In genomic region chr16:56918467-56919012, GRCh38 we compare ENCODE assay signal across 22 cellular contexts. TPM values are rescaled to one million over a fixed set of nuclear protein-coding genes. Genes with fewer than 3 reads are reported as not detected.
DNase-seq lines count a peak whose midpoint lies in the region; ATAC-seq and TF ChIP-seq lines count a peak whose summit lies in the region.
"Had no signal": no experiment of that assay in that cellular context is flagged by ENCODE, and none has a peak within 500 bp of the region (broad histone marks: within the 10 kb centered on the region; RNA-seq: fewer than 3 reads in every experiment).

No MANE protein-coding gene starts in this region.

- no TSS peak for BruUV-seq in OCI-LY7 (replicated peaks; lab: Mats Ljungman, UMichigan)

- H3K4me3 ChIP-seq in GM23338 (no peak overlapping the region), OCI-LY7 (ENCODE audit: low read depth, low read length, poor library complexity, severe bottlenecking) (no peak overlapping the region), prostate gland (no peak overlapping the region)
- H3K4me3 ChIP-seq: ascending aorta, lower lobe of right lung had no signal

- no peak overlapping the region for H3K4me3 Mint-ChIP-seq in GM23338
- H3K4me3 Mint-ChIP-seq in glutamatergic neuron (ENCODE audit: unreplicated experiment) = no peak overlapping the region
- H3K4me3 Mint-ChIP-seq: activated CD8-positive, alpha-beta memory T cell treated with anti-CD3 and anti-CD28 coated beads, Interleukin-2, amount 10 ng/mL, durations not matched to agents 7 days and 5 days; CD4-positive, alpha-beta T cell; central memory CD8-positive, alpha-beta T cell; H9 had no signal

- no peak overlapping the region for H3K27ac Mint-ChIP-seq in GM23338
- no peak overlapping the region for H3K27ac Mint-ChIP-seq in glutamatergic neuron (ENCODE audit: unreplicated experiment)
- H3K27ac Mint-ChIP-seq: activated CD8-positive, alpha-beta memory T cell treated with anti-CD3 and anti-CD28 coated beads, Interleukin-2, amount 10 ng/mL, durations not matched to agents 7 days and 5 days; CD4-positive, alpha-beta T cell had no signal

- no peak overlapping the region for H3K4me2 ChIP-seq in GM23338
- peak overlapping the region; percentile 84 for H3K4me2 ChIP-seq in OCI-LY7 (ENCODE audit: low read length)

- no peaks in the 10 kb centered on the region for H4K20me1 ChIP-seq in GM23338 (replicated peaks; ENCODE audit: insufficient read depth)
- no peaks in the 10 kb centered on the region for H4K20me1 ChIP-seq in OCI-LY7 (ENCODE audit: insufficient read depth, low read length)

- H3K9me3 Mint-ChIP-seq in GM23338 = no peaks in the 10 kb centered on the region
- no peaks in the 10 kb centered on the region for H3K9me3 Mint-ChIP-seq in glutamatergic neuron (ENCODE audit: unreplicated experiment)
- H3K9me3 Mint-ChIP-seq: CD4-positive, alpha-beta T cell; central memory CD8-positive, alpha-beta T cell had no signal

- no peaks in the 10 kb centered on the region for H3K9me3 ChIP-seq in OCI-LY7 (ENCODE audit: low read length)
- no peaks in the 10 kb centered on the region for H3K9me3 ChIP-seq in prostate gland
- H3K9me3 ChIP-seq: ascending aorta, lower lobe of right lung had no signal

- H3K4me1 ChIP-seq in GM23338 (ENCODE audit: insufficient read depth) = no peaks in the 10 kb centered on the region
- H3K4me1 ChIP-seq in OCI-LY7 (ENCODE audit: insufficient read depth, low read length, poor library complexity, severe bottlenecking) = peaks cover 75% of the 10 kb centered on the region
- peaks cover 44% of the 10 kb centered on the region for H3K4me1 ChIP-seq in prostate gland (replicated peaks)

- CTCF ChIA-PET in OCI-LY7 (lab: Charles Lee; ENCODE audit: unreplicated experiment) = interaction anchor here (1.3 kb wide), 1 partner anchor 12 kb away, joined by 10 read pairs; the partner anchor contains the start of gene HERPUD1

- POLR2A ChIA-PET in OCI-LY7 (lab: Charles Lee) = interaction anchor here (0.7 to 13.5 kb wide), 8 partner anchors 9 to 191 kb away, joined by 4 to 256 read pairs (median 5); partner anchors contain the start of gene HERPUD1

- no peaks in the 10 kb centered on the region for H3K27me3 ChIP-seq in GM23338 (ENCODE audit: insufficient read depth)
- H3K27me3 ChIP-seq in prostate gland (replicated peaks; ENCODE audit: insufficient read depth) = no peaks in the 10 kb centered on the region
- H3K27me3 ChIP-seq: ascending aorta, foreskin keratinocyte had no signal

- H3K27ac ChIP-seq in GM23338 (ENCODE audit: low read depth) (no peak overlapping the region), OCI-LY7 (ENCODE audit: low read depth, low read length, poor library complexity, severe bottlenecking) (peak overlapping the region; percentile 92), prostate gland (peak overlapping the region; percentile 94 to 95)
- H3K27ac ChIP-seq: ascending aorta, foreskin keratinocyte, lower lobe of right lung had no signal

- 0 out of 2 replicates have a peak overlapping the region, but pooled peaks have one; percentile 32 for H2AFZ ChIP-seq in GM23338
- H2AFZ ChIP-seq in OCI-LY7 (ENCODE audit: low read length) = peak overlapping the region; percentile 80

- DNase-seq in GM23338 (ENCODE audit: low spot score) = no peak
- no peak for DNase-seq in OCI-LY7 (ENCODE audit: low spot score)
- DNase-seq in iris pigment epithelial cell (ENCODE audit: low read depth) = peak; percentile 25
- no peak for DNase-seq in prostate gland (ENCODE audit: low spot score)
- DNase-seq in glutamatergic neuron = no peak
- DNase-seq: activated CD4-positive, alpha-beta T cell treated with anti-CD3 and anti-CD28 coated beads for 1 hour; activated CD8-positive, alpha-beta memory T cell treated with anti-CD3 and anti-CD28 coated beads, Interleukin-2, amount 10 ng/mL, durations not matched to agents 7 days and 5 days; activated naive CD4-positive, alpha-beta T cell treated with anti-CD3 and anti-CD28 coated beads, Interleukin-2, amount 50 U/mL, for 16 hours; CD4-positive, alpha-beta T cell; H9; hippocampal formation; islet precursor cell; KBM-7; lower lobe of right lung; NCI-H524; occipital lobe had no signal

- ATAC-seq in GM23338 = no peak
- no peak for ATAC-seq in HG03460 (IDR thresholded peaks at IDR 0.05; ENCODE audit: unreplicated experiment)
- ATAC-seq in HG03039 (IDR thresholded peaks at IDR 0.05; ENCODE audit: unreplicated experiment) = no peak
- ATAC-seq: activated CD8-positive, alpha-beta memory T cell treated with anti-CD3 and anti-CD28 coated beads, Interleukin-2, amount 10 ng/mL, durations not matched to agents 7 days and 5 days; lower lobe of right lung had no signal

- intact Hi-C loops in OCI-LY7 (cut with micrococcal nuclease; ENCODE audit: unreplicated experiment) = no loop called here
- intact Hi-C loops in prostate gland (cut with DNase I) = loop anchor here (10.0 kb wide), 1 partner anchor 56 kb away; no protein-coding TSS in a partner anchor

- TF ChIP-seq CTCF in GM23338 (conservative IDR thresholded peaks at IDR 0.05; ENCODE audit: low read depth in 2 of 2) (no peak), OCI-LY7 (conservative IDR thresholded peaks at IDR 0.05; ENCODE audit: low read length) (no peak), prostate gland (IDR thresholded peaks at IDR 0.05) (no peak), glutamatergic neuron (IDR thresholded peaks at IDR 0.05; ENCODE audit: partially characterized antibody, unreplicated experiment) (no peak)

- peaks cover 13% of the 10 kb centered on the region for H3K27me3 Mint-ChIP-seq in GM23338 (ENCODE audit: insufficient read depth, low read depth, poor library complexity)
- peaks cover 2% of the 10 kb centered on the region for H3K27me3 Mint-ChIP-seq in glutamatergic neuron (ENCODE audit: unreplicated experiment)
- H3K27me3 Mint-ChIP-seq: CD4-positive, alpha-beta T cell; central memory CD8-positive, alpha-beta T cell had no signal

- no peak for TF ChIP-seq POLR2A in prostate gland (IDR thresholded peaks at IDR 0.05)

- H3K36me3 Mint-ChIP-seq in GM23338 (ENCODE audit: low read depth) = no peaks in the 10 kb centered on the region
- H3K36me3 Mint-ChIP-seq in glutamatergic neuron (ENCODE audit: unreplicated experiment) = no peaks in the 10 kb centered on the region

- H3K79me2 ChIP-seq in GM23338 (replicated peaks; ENCODE audit: insufficient read depth) (no peaks in the 10 kb centered on the region), OCI-LY7 (ENCODE audit: insufficient read depth, low read depth, low read length) (no peaks in the 10 kb centered on the region)

- H3K4me1 Mint-ChIP-seq in GM23338 = no peaks in the 10 kb centered on the region; the same call in 2 of the 3 replicates
- no peaks in the 10 kb centered on the region for H3K4me1 Mint-ChIP-seq in glutamatergic neuron (ENCODE audit: low read depth, unreplicated experiment)

- WGBS in prostate gland = 91% methylated on average over 12 of the region's 12 CpGs

- no peaks in the 10 kb centered on the region for H3F3A ChIP-seq in GM23338 (replicated peaks; ENCODE audit: low read depth)

- H3K9me2 ChIP-seq in GM23338 (ENCODE audit: insufficient read depth) (no peaks in the 10 kb centered on the region), OCI-LY7 (ENCODE audit: insufficient read depth, low read length) (no peaks in the 10 kb centered on the region)

- H3K36me3 ChIP-seq in GM23338 (ENCODE audit: insufficient read depth) = no peaks in the 10 kb centered on the region
- H3K36me3 ChIP-seq in OCI-LY7 (ENCODE audit: insufficient read depth, low read length) = no peaks in the 10 kb centered on the region
- no peaks in the 10 kb centered on the region for H3K36me3 ChIP-seq in prostate gland
- H3K36me3 ChIP-seq: ascending aorta, lower lobe of right lung had no signal

TF ChIP-seq in GM23338, 12 proteins besides CTCF, POLR2A, EP300 and RAD21 (continues in another document):
- TF ChIP-seq POLR2AphosphoS5 (IDR thresholded peaks at IDR 0.05; ENCODE audit: low read depth) (no peak), EZH2 (IDR thresholded peaks at IDR 0.05; ENCODE audit: low read depth, unreplicated experiment) (no peak), NANOG (IDR thresholded peaks at IDR 0.05; ENCODE audit: borderline replicate concordance) (no peak), STAT1 (IDR thresholded peaks at IDR 0.05; ENCODE audit: unreplicated experiment) (no peak)
- TF ChIP-seq, protein P1, sequence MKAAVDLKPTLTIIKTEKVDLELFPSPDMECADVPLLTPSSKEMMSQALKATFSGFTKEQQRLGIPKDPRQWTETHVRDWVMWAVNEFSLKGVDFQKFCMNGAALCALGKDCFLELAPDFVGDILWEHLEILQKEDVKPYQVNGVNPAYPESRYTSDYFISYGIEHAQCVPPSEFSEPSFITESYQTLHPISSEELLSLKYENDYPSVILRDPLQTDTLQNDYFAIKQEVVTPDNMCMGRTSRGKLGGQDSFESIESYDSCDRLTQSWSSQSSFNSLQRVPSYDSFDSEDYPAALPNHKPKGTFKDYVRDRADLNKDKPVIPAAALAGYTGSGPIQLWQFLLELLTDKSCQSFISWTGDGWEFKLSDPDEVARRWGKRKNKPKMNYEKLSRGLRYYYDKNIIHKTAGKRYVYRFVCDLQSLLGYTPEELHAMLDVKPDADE (IDR thresholded peaks at IDR 0.05) = no peak

RNA-seq across cellular contexts. Expression of gene HERPUD1, which starts 13.4 kb away (rescaled TPM):
- 42.7 and 44.1 TPM in 2 replicates for total RNA-seq in GM23338 (2014; rRNA removed; shearing (Covaris generic))
- polyA plus RNA-seq in GM23338 (2016; fragmentation: Nextera tagmentation; extraction: Ambion mirVana) = 33.6 and 41.1 TPM in 2 replicates
- total RNA-seq in OCI-LY7 (2014; rRNA removed; shearing (Covaris generic)) = 121 and 140 TPM in 2 replicates
- total RNA-seq in OCI-LY7 (2022) (294 and 342 TPM in 2 replicates), prostate gland (100 to 1,000 TPM; 365 to 952 TPM), glutamatergic neuron (ENCODE audit: unreplicated experiment) (160 TPM)

RNA-seq across cellular contexts. Expression of gene CETP, which starts 43.2 kb away (rescaled TPM):
- total RNA-seq in GM23338 (2014; rRNA removed; shearing (Covaris generic)) = not detected in 2 replicates
- polyA plus RNA-seq in GM23338 (2016; fragmentation: Nextera tagmentation; extraction: Ambion mirVana) = 0.12 TPM in 1 of 2 replicates, not detected in the other
- total RNA-seq in OCI-LY7 (2014; rRNA removed; shearing (Covaris generic)) = 0.54 and 0.67 TPM in 2 replicates
- total RNA-seq in OCI-LY7 (2022) (0.41 and 0.65 TPM in 2 replicates), prostate gland (under 1 TPM in 1 of 2 donors, not detected in 1; 0.40 TPM), glutamatergic neuron (ENCODE audit: unreplicated experiment) (not detected)
- total RNA-seq: activated CD8-positive, alpha-beta memory T cell treated with anti-CD3 and anti-CD28 coated beads, Interleukin-2, amount 10 ng/mL, durations not matched to agents 7 days and 5 days; ascending aorta; CD4-positive, alpha-beta T cell; foreskin keratinocyte; H9 had no signal
- polyA plus RNA-seq: foreskin keratinocyte had no signal

RNA-seq across cellular contexts. Expression of gene SLC12A3, which starts 53.5 kb away (rescaled TPM):
- not detected in 2 replicates for total RNA-seq in GM23338 (2014; rRNA removed; shearing (Covaris generic))
- polyA plus RNA-seq in GM23338 (2016; fragmentation: Nextera tagmentation; extraction: Ambion mirVana) = not detected in 2 replicates
- 0.25 and 1.6 TPM in 2 replicates for total RNA-seq in OCI-LY7 (2014; rRNA removed; shearing (Covaris generic))
- 0.63 and 0.88 TPM in 2 replicates for total RNA-seq in OCI-LY7 (2022)
- under 1 TPM in 1 of 2 donors, not detected in 1; 0.23 TPM for total RNA-seq in prostate gland
- total RNA-seq in glutamatergic neuron (ENCODE audit: unreplicated experiment) = not detected
- total RNA-seq: activated CD8-positive, alpha-beta memory T cell treated with anti-CD3 and anti-CD28 coated beads, Interleukin-2, amount 10 ng/mL, durations not matched to agents 7 days and 5 days; ascending aorta; CD4-positive, alpha-beta T cell; foreskin keratinocyte; H9; lower lobe of right lung; occipital lobe; temporal lobe had no signal
- polyA plus RNA-seq: foreskin keratinocyte had no signal
